Comparison of ENCODE assay signal across 20 cellular contexts in genomic region chr16:69618307-69618706, GRCh38. TPM values are rescaled to one million over a fixed set of nuclear protein-coding genes. Genes with fewer than 3 reads are reported as not detected.
DNase-seq lines count a peak whose midpoint lies in the region; ATAC-seq, FAIRE-seq and TF ChIP-seq lines count a peak whose summit lies in the region.
"Had no signal": no experiment of that assay in that cellular context is flagged by ENCODE, and none has a peak within 500 bp of the region (broad histone marks: within the 10 kb centered on the region; RNA-seq: fewer than 3 reads in every experiment).

No MANE protein-coding gene starts in this region.

- H3K9me3 ChIP-seq in heart left ventricle (no peaks in the 10 kb centered on the region), psoas muscle (no peaks in the 10 kb centered on the region)

- peaks cover 62% of the 10 kb centered on the region for H3K4me1 Mint-ChIP-seq in chondrocyte (ENCODE audit: low read depth)

- no peaks in the 10 kb centered on the region for H3K27me3 ChIP-seq in heart left ventricle
- H3K27me3 ChIP-seq in psoas muscle (ENCODE audit: insufficient read depth in 3 of 3, low read length in 2 of 3) = no peaks in the 10 kb centered on the region
- H3K27me3 ChIP-seq: neural progenitor cell had no signal

- H3K4me3 ChIP-seq in heart left ventricle (no peak overlapping the region), psoas muscle (peak overlapping the region; percentile 44)
- H3K4me3 ChIP-seq: neural progenitor cell had no signal

- no peaks in the 10 kb centered on the region for H3K9me3 Mint-ChIP-seq in chondrocyte (ENCODE audit: low read depth)
- H3K9me3 Mint-ChIP-seq: activated CD4-positive, alpha-beta T cell treated with anti-CD3 and anti-CD28 coated beads, Interleukin-2, amount 10 ng/mL, durations not matched to agents 24 days and 14 days; neural progenitor cell had no signal

- TF ChIP-seq RAD21 in Ishikawa (IDR thresholded peaks at IDR 0.05; ENCODE audit: low read depth) = no peak

- no peaks in the 10 kb centered on the region for H3K36me3 Mint-ChIP-seq in chondrocyte (ENCODE audit: low read depth)

- no peak for FAIRE-seq in D721Med (lab: Jason Lieb, UNC)
- FAIRE-seq: frontal cortex, HTR-8/SVneo had no signal

- no peak for TF ChIP-seq EP300 in Ishikawa (IDR thresholded peaks at IDR 0.05; ENCODE audit: borderline replicate concordance)

- H3K27me3 Mint-ChIP-seq in chondrocyte (ENCODE audit: low read depth) = no peaks in the 10 kb centered on the region
- H3K27me3 Mint-ChIP-seq: activated CD4-positive, alpha-beta T cell treated with anti-CD3 and anti-CD28 coated beads, Interleukin-2, amount 10 ng/mL, durations not matched to agents 24 days and 14 days had no signal

- DNase-seq in chondrocyte (ENCODE audit: low spot score) = no peak
- DNase-seq in heart left ventricle = no peak
- no peak for DNase-seq in psoas muscle
- no peak for DNase-seq in HuH-7 (ENCODE audit: low spot score)
- DNase-seq in D721Med (ENCODE audit: insufficient read length, low spot score) = no peak
- no peak for DNase-seq in NCI-H2171 (lab: John Stamatoyannopoulos, UW)
- DNase-seq in substantia nigra (lab: John Stamatoyannopoulos, UW) = no peak
- DNase-seq: activated CD4-positive, alpha-beta T cell treated with anti-CD3 and anti-CD28 coated beads, Interleukin-2, amount 10 ng/mL, durations not matched to agents 24 days and 14 days; activated naive CD4-positive, alpha-beta T cell treated with anti-CD3 and anti-CD28 coated beads, Interleukin-2, amount 50 U/mL, for 16 hours; activated T-cell treated with anti-CD3 and anti-CD28 coated beads for 4 hours; AML-193; effector memory CD4-positive, alpha-beta T cell; mesendoderm; NCI-H1436 treated with DMSO at 0.1 percent for 48 hours; NCI-H524 treated with DMSO at 0.1 percent for 48 hours; stimulated activated CD4-positive, alpha-beta T cell treated with anti-CD3 and anti-CD28 coated beads, Interleukin-4, amount 100 ng/mL, for 4 hours had no signal

- peaks cover 0 to 69% (median 36%) of the 10 kb centered on the region in 12 donors for H3K4me1 ChIP-seq in heart left ventricle
- peaks cover 57% of the 10 kb centered on the region for H3K4me1 ChIP-seq in psoas muscle
- H3K4me1 ChIP-seq: neural progenitor cell had no signal

- TF ChIP-seq CTCF in chondrocyte (IDR thresholded peaks at IDR 0.05) (no peak), heart left ventricle (IDR thresholded peaks at IDR 0.05) (no peak), psoas muscle (IDR thresholded peaks at IDR 0.05) (no peak), D721Med (IDR thresholded peaks at IDR 0.05; ENCODE audit: insufficient read depth, missing control alignments) (no peak)

- 26 to 36% (median 32%) methylated on average over 1 of the region's 1 CpG for WGBS in heart left ventricle, 4 donors
- 8 to 22% (median 10%) methylated on average over 1 of the region's 1 CpG for WGBS in psoas muscle, 3 donors

- H3K27ac ChIP-seq in heart left ventricle (peak overlapping the region in 11 of 12 donors; percentile 17 to 75 (median 59)), psoas muscle (peak overlapping the region; percentile 78), substantia nigra (ENCODE audit: low read depth, low read length, poor library complexity, severe bottlenecking) (no peak overlapping the region)
- H3K27ac ChIP-seq: neural progenitor cell had no signal

- intact Hi-C loops in heart left ventricle (cut with DNase I) (loop anchor here in 2 of 10 donors (5.0 kb wide), 2 partner anchors 51 to 221 kb away; partner anchors contain the start of gene NFAT5 (in 1 of the 2)), psoas muscle (cut with DNase I) (loop anchor here (5.0 to 10.0 kb wide), 2 partner anchors 51 to 224 kb away; partner anchors contain the start of gene NFAT5 (in 1 of the 2))

- H3K36me3 ChIP-seq in heart left ventricle = peaks cover 0 to 6% (median 0%) of the 10 kb centered on the region in 9 donors
- H3K36me3 ChIP-seq in psoas muscle (ENCODE audit: insufficient read depth in 1 of 2, low read depth in 1 of 2) = no peaks in the 10 kb centered on the region
- H3K36me3 ChIP-seq: neural progenitor cell had no signal

- ATAC-seq in heart left ventricle (peak; percentile 59 to 75 (median 74)), psoas muscle (peak; percentile 60 to 79 (median 71))

- peak overlapping the region; percentile 53 for H3K4me3 Mint-ChIP-seq in chondrocyte (ENCODE audit: unreplicated experiment)
- H3K4me3 Mint-ChIP-seq: activated CD4-positive, alpha-beta T cell treated with anti-CD3 and anti-CD28 coated beads, Interleukin-2, amount 10 ng/mL, durations not matched to agents 24 days and 14 days; neural progenitor cell had no signal

- peak overlapping the region; percentile 90 for H3K27ac Mint-ChIP-seq in chondrocyte (ENCODE audit: unreplicated experiment)
- H3K27ac Mint-ChIP-seq: activated CD4-positive, alpha-beta T cell treated with anti-CD3 and anti-CD28 coated beads, Interleukin-2, amount 10 ng/mL, durations not matched to agents 24 days and 14 days; neural progenitor cell had no signal

- TF ChIP-seq POLR2A in heart left ventricle (IDR thresholded peaks at IDR 0.05) = no peak

TF ChIP-seq in Ishikawa, 13 proteins besides CTCF, POLR2A, EP300 and RAD21:
- TF ChIP-seq CEBPB (IDR thresholded peaks at IDR 0.05) = no peak
- TF ChIP-seq NFIC (IDR thresholded peaks at IDR 0.05) = peak; percentile 43; the same call in 1 of the 2 replicates

RNA-seq across cellular contexts. Expression of gene NFAT5, which starts 52.5 kb away (rescaled TPM):
- total RNA-seq in chondrocyte = 41.0 to 51.3 TPM (median 44.7 TPM) in 3 replicates
- 10 to 100 TPM; 13.6 to 30.5 (median 23.9) TPM for total RNA-seq in heart left ventricle
- polyA plus RNA-seq in heart left ventricle = 1 to 10 TPM; 4.9 to 5.8 TPM
- total RNA-seq in psoas muscle = 10 to 100 TPM; 18.8 to 27.9 (median 22.4) TPM
- polyA plus RNA-seq in psoas muscle = 1 to 10 TPM; 1.6 to 5.9 (median 2.0) TPM
